ENCODE assay signal across 9 cellular contexts in the genomic region with DNA sequence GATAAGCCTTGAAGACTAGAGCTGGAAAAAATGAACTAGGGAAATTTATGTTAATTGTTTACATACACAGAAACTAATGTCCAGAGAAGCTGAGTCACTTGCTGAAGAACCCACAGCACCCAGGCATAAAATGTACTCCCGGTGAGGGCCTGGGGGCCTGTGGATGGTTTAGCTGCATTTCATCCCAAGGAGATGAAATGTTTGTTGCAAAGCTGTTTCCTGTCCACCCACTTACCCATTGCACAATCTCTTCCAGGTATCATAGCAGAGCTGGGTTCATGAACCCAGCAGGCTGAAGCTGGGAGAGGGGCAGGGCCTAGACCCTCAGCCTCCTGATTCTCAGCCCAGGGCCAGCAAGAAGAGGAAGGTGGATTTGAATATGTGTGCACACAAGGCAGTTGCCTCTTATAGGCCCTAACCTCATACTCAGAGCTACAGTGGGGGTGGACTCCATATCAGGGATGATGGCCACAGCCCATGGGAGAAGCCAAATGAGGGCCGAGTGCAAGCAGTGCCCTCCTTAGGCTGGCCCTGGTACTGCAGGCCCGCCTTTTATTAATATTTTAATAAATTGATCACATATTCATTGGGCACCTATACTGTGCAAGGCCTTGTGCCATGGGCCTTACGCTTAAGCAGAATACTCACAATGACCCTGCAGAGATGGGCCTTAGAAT.
A peak's percentile ranks its signal among the peaks of the same experiment; 100 is the strongest.
DNase-seq lines count a peak whose midpoint lies in the region; FAIRE-seq and TF ChIP-seq lines count a peak whose summit lies in the region.
"Had no signal": no experiment of that assay in that cellular context is flagged by ENCODE, and none has a peak within 500 bp of the region (broad histone marks: within the 10 kb centered on the region; RNA-seq: fewer than 3 reads in every experiment).

No MANE protein-coding gene starts in this region.

- no peaks in the 10 kb centered on the region for H3K27me3 ChIP-seq in CD4-positive, alpha-beta memory T cell (ENCODE audit: insufficient read depth, low read length)
- H3K27me3 ChIP-seq: BLaER1 treated with 17β-estradiol and CSF1 and Interleukin-3, amounts not matched to agents 10 nM and 100 nM had no signal

- POLR2A ChIA-PET in CD4-positive, alpha-beta memory T cell (lab: Charles Lee; ENCODE audit: partially characterized antibody) = no interaction called here

- H3K27ac ChIP-seq in CD4-positive, alpha-beta memory T cell (ENCODE audit: low read depth, low read length) = no peak overlapping the region
- H3K27ac ChIP-seq: BLaER1 treated with 17β-estradiol and CSF1 and Interleukin-3, amounts not matched to agents 10 nM and 100 nM had no signal

- no peaks in the 10 kb centered on the region for H3K9me3 Mint-ChIP-seq in CD4-positive, alpha-beta memory T cell

- H3K27me3 Mint-ChIP-seq in CD4-positive, alpha-beta memory T cell = peaks cover 9 to 10% of the 10 kb centered on the region in 2 donors

- H3K36me3 ChIP-seq in CD4-positive, alpha-beta memory T cell (ENCODE audit: insufficient read depth, low read length) = no peaks in the 10 kb centered on the region
- H3K36me3 ChIP-seq: BLaER1 treated with 17β-estradiol and CSF1 and Interleukin-3, amounts not matched to agents 10 nM and 100 nM had no signal

- no peaks in the 10 kb centered on the region for H3K4me1 ChIP-seq in CD4-positive, alpha-beta memory T cell (ENCODE audit: insufficient read depth, low read length)

- in situ Hi-C loops in KBM-7 (cut with MboI; ENCODE audit: low pct_unique_long_range_greater_than_20kb, low sequenced_read_pairs) (no loop called here), astrocyte of the spinal cord (cut with HindIII; ENCODE audit: low sequenced_read_pairs) (no loop called here)

- H3K36me3 Mint-ChIP-seq in CD4-positive, alpha-beta memory T cell = no peaks in the 10 kb centered on the region

- H3K27ac Mint-ChIP-seq in CD4-positive, alpha-beta memory T cell = no peak overlapping the region

- H3K4me1 Mint-ChIP-seq in CD4-positive, alpha-beta memory T cell = no peaks in the 10 kb centered on the region

- intact Hi-C loops in CD4-positive, alpha-beta memory T cell (cut with micrococcal nuclease) = no loop called here

- H3K4me3 ChIP-seq in astrocyte of the spinal cord (ENCODE audit: low read depth, low read length) = no peak overlapping the region
- H3K4me3 ChIP-seq in CD4-positive, alpha-beta memory T cell (ENCODE audit: low read length in 2 of 2) = no peak overlapping the region
- H3K4me3 ChIP-seq: BLaER1 treated with 17β-estradiol and CSF1 and Interleukin-3, amounts not matched to agents 10 nM and 100 nM had no signal

- TF ChIP-seq CTCF in astrocyte of the spinal cord (IDR thresholded peaks at IDR 0.05; ENCODE audit: low read depth, low read length) = peak; percentile 98

- H3K9me3 ChIP-seq in CD4-positive, alpha-beta memory T cell (ENCODE audit: control insufficient read depth in 1 of 2, low read length in 2 of 2) = no peaks in the 10 kb centered on the region
- H3K9me3 ChIP-seq: BLaER1 treated with 17β-estradiol and CSF1 and Interleukin-3, amounts not matched to agents 10 nM and 100 nM had no signal

- H3K4me3 Mint-ChIP-seq in CD4-positive, alpha-beta memory T cell = no peak overlapping the region

- CTCF ChIA-PET in CD4-positive, alpha-beta memory T cell (lab: Charles Lee; ENCODE audit: partially characterized antibody) = no interaction called here

- FAIRE-seq in urothelium cell line (lab: Jason Lieb, UNC) = no peak

- DNase-seq in NCI-H1105 treated with DMSO at 0.1 percent for 48 hours (lab: John Stamatoyannopoulos, UW) (peak; percentile 2), NCI-H1105 (lab: John Stamatoyannopoulos, UW) (no peak), KBM-7 (peak; percentile 23), astrocyte of the spinal cord (ENCODE audit: low read depth, low spot score) (peak; percentile 72), kidney tubule cell (ENCODE audit: low spot score) (peak; percentile 59), urothelium cell line (ENCODE audit: low spot score) (peak; percentile 61)
- DNase-seq in CD4-positive, alpha-beta memory T cell = no peak
- DNase-seq in effector CD8-positive, alpha-beta T cell (lab: John Stamatoyannopoulos, UW) = no peak

Comparison
In these comparisons a context has a peak if more than half of its experiments do, and no peak if none do; other contexts are left out.
1. DNase-seq: peak in NCI-H1105 treated with DMSO at 0.1 percent for 48 hours (single experiment), KBM-7 (single experiment), astrocyte of the spinal cord (single experiment), kidney tubule cell (single experiment) and urothelium cell line (single experiment); none in NCI-H1105 (single experiment), CD4-positive, alpha-beta memory T cell (0 of 5) and effector CD8-positive, alpha-beta T cell (single experiment).